Comparison of ENCODE assay signal across 30 cellular contexts in genomic region chr17:74223901-74224300, GRCh38. TPM values are rescaled to one million over a fixed set of nuclear protein-coding genes. Genes with fewer than 3 reads are reported as not detected.
"Had no signal": no experiment of that assay in that cellular context is flagged by ENCODE, and none has a peak within 500 bp of the region (broad histone marks: within the 10 kb centered on the region; RNA-seq: fewer than 3 reads in every experiment).

No MANE protein-coding gene starts in this region.

- DNase-seq: colonic mucosa; cortex of kidney; effector CD8-positive, alpha-beta T cell; effector memory CD8-positive, alpha-beta T cell; endodermal cell; erythroblast; esophagus squamous epithelium; foreskin fibroblast; foreskin melanocyte; gastrocnemius medialis; glutamatergic neuron; head of caudate nucleus; heart right ventricle; hippocampal formation; kidney; kidney glomerular epithelial cell; left colon; left lung; left ventricle myocardium superior; lower lobe of right lung; mesenchymal stem cell had no signal

- ATAC-seq: effector memory CD8-positive, alpha-beta T cell; esophagus mucosa; gastrocnemius medialis; heart right ventricle; left colon; left lung; left ventricle myocardium superior; lower lobe of right lung had no signal

- FAIRE-seq: endometrium, islet of Langerhans, kidney had no signal

- H3K36me3 ChIP-seq: colonic mucosa, esophagus squamous epithelium, left lung had no signal

- H3K27ac ChIP-seq: colonic mucosa, epithelial cell of prostate, esophagus squamous epithelium, gastrocnemius medialis, heart right ventricle, left lung, lower lobe of right lung had no signal

- H3K27me3 ChIP-seq: colonic mucosa, esophagus squamous epithelium, gastrocnemius medialis, heart right ventricle, left lung had no signal

- H3K9me3 ChIP-seq: colonic mucosa, esophagus squamous epithelium, gastrocnemius medialis, heart right ventricle, left lung, lower lobe of right lung had no signal

- H3K4me1 ChIP-seq: colonic mucosa, esophagus squamous epithelium, gastrocnemius medialis, left lung, lower lobe of right lung had no signal

- H3K4me3 ChIP-seq: colonic mucosa, esophagus squamous epithelium, gastrocnemius medialis, heart right ventricle, left lung, lower lobe of right lung had no signal

RNA-seq across cellular contexts. Expression of gene DNAI2, which starts 50.1 kb away (rescaled TPM):
- total RNA-seq: chondrocyte, colonic mucosa, endodermal cell, esophagus mucosa, gastrocnemius medialis, glomerular endothelial cell, left colon, left ventricle myocardium superior, lung microvascular endothelial cell, mesenteric fat pad, mesothelial cell of epicardium had no signal
- polyA plus RNA-seq: heart right ventricle had no signal
